11 cellular contexts compared by ENCODE assay signal in the genomic region with DNA sequence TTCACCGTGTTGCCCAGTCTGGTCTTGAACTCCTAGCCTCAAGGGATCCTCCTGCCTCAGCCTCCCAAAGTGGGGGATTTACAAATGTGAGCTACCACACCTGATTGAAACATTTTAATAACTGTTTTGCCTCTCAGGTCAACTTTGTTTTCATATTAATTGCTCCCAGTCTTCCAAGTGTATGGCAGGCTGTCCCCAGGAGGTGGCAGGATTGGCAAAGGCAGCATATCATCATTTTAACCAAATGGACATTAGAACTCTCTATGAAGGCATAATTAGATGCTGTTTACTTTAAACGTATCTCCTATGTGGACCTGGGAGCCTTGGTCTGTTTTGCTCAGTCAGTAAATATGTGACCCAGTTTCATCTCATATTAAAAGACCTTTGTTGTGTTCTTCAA. TPM values are rescaled to one million over a fixed set of nuclear protein-coding genes. Genes with fewer than 3 reads are reported as not detected.
A peak's percentile ranks its signal among the peaks of the same experiment; 100 is the strongest.
DNase-seq lines count a peak whose midpoint lies in the region; ATAC-seq, FAIRE-seq and TF ChIP-seq lines count a peak whose summit lies in the region.
"Had no signal": no experiment of that assay in that cellular context is flagged by ENCODE, and none has a peak within 500 bp of the region (broad histone marks: within the 10 kb centered on the region; RNA-seq: fewer than 3 reads in every experiment).

No MANE protein-coding gene starts in this region.

- H3K9me3 ChIP-seq in body of pancreas (peaks cover 0 to 5% (median 0%) of the 10 kb centered on the region in 3 donors), pancreas (no peaks in the 10 kb centered on the region)

- DNase-seq in NCI-H1417 (lab: John Stamatoyannopoulos, UW) = peak in 2 of 3 experiments; percentile 24 to 70
- DNase-seq in NCI-H1417 treated with DMSO at 0.1 percent for 48 hours (lab: John Stamatoyannopoulos, UW) = no peak
- peak; percentile 21 for DNase-seq in NAMALWA (ENCODE audit: low spot score)
- peak; percentile 29 to 44 (median 42) for DNase-seq in body of pancreas
- no peak for DNase-seq in pancreas
- DNase-seq in stimulated activated CD4-positive, alpha-beta T cell treated with anti-CD3 and anti-CD28 coated beads, Interleukin-12 subunit alpha, Interleukin-12 subunit beta, amount 100 ng/mL, for 4 hours = no peak
- no peak for DNase-seq in LoVo (ENCODE audit: low spot score)
- DNase-seq: activated naive CD8-positive, alpha-beta T cell treated with anti-CD3 and anti-CD28 coated beads, Interleukin-2, amount 10 ng/mL, durations not matched to agents 7 days and 5 days; retina; T-helper 17 cell had no signal

- TF ChIP-seq CTCF in body of pancreas (IDR thresholded peaks at IDR 0.05) = peak; percentile 23 to 65 (median 57)
- TF ChIP-seq CTCF in pancreas (IDR thresholded peaks at IDR 0.05) = peak; percentile 15 to 41 (median 26)

- peaks cover 51% of the 10 kb centered on the region for H3K4me1 ChIP-seq in body of pancreas
- H3K4me1 ChIP-seq in pancreas = peaks cover 26 to 46% (median 26%) of the 10 kb centered on the region in 3 donors

- FAIRE-seq in pancreas (lab: Jason Lieb, UNC) = no peak

- no peak for TF ChIP-seq POLR2A in body of pancreas (IDR thresholded peaks at IDR 0.05)

- ATAC-seq in body of pancreas = no peak
- peak in 2 of 4 donors; percentile 11 to 27 for ATAC-seq in pancreas
- ATAC-seq in HG02938 (IDR thresholded peaks at IDR 0.05; ENCODE audit: unreplicated experiment) = no peak
- ATAC-seq: T-helper 17 cell had no signal

- H3K27ac ChIP-seq in body of pancreas (peak overlapping the region in 2 of 4 donors; percentile 83 to 86), pancreas (peak overlapping the region in 1 of 4 donors; percentile 12)

- intact Hi-C loops in body of pancreas (cut with DNase I) = no loop called here
- intact Hi-C loops in pancreas (cut with DNase I) = no loop called here

- peaks cover 14 to 19% of the 10 kb centered on the region in 2 donors for H3K36me3 ChIP-seq in body of pancreas (replicated peaks in 1 of 2; ENCODE audit: insufficient read depth in 1 of 2, low read depth in 2 of 2)
- H3K36me3 ChIP-seq in pancreas = peaks cover 4 to 40% (median 17%) of the 10 kb centered on the region in 3 donors

- 46 to 47% methylated on average over 2 of the region's 2 CpGs for WGBS in body of pancreas, 2 donors
- 46 to 48% methylated on average over 2 of the region's 2 CpGs for WGBS in pancreas, 2 donors

- no peak overlapping the region for H3K4me3 ChIP-seq in body of pancreas
- H3K4me3 ChIP-seq in pancreas = no peak overlapping the region

- H3K27me3 ChIP-seq in body of pancreas (no peaks in the 10 kb centered on the region), pancreas (no peaks in the 10 kb centered on the region)

RNA-seq across cellular contexts. Expression of a gene that starts 59.2 kb away (rescaled TPM):
- total RNA-seq in body of pancreas = 10 to 100 TPM; 16.5 to 23.6 TPM
- 10 to 100 TPM; 15.1 to 23.6 (median 18.5) TPM for total RNA-seq in pancreas
- polyA plus RNA-seq in pancreas = 10 to 100 TPM; 10.4 to 17.7 TPM

Comparison
In these comparisons a context has a peak if more than half of its experiments do, and no peak if none do; other contexts are left out.
1. DNase-seq: peak in NCI-H1417 (2 of 3), NAMALWA (single experiment) and body of pancreas (4 of 4); none in NCI-H1417 treated with DMSO at 0.1 percent for 48 hours (single experiment), pancreas (0 of 6), stimulated activated CD4-positive, alpha-beta T cell treated with anti-CD3 and anti-CD28 coated beads, Interleukin-12 subunit alpha, Interleukin-12 subunit beta, amount 100 ng/mL, for 4 hours (single experiment) and LoVo (single experiment).